ENCODE assay signal across 11 cellular contexts in genomic region chr20:21514553-21515251, GRCh38. TPM values are rescaled to one million over a fixed set of nuclear protein-coding genes. Genes with fewer than 3 reads are reported as not detected.
DNase-seq lines count a peak whose midpoint lies in the region; ATAC-seq, FAIRE-seq and TF ChIP-seq lines count a peak whose summit lies in the region.
"Had no signal": no experiment of that assay in that cellular context is flagged by ENCODE, and none has a peak within 500 bp of the region (broad histone marks: within the 10 kb centered on the region; RNA-seq: fewer than 3 reads in every experiment).

No MANE protein-coding gene starts in this region.

- peaks cover 24% of the 10 kb centered on the region for H3K27me3 Mint-ChIP-seq in Caco-2 (ENCODE audit: insufficient read depth, unreplicated experiment)
- peaks cover 81% of the 10 kb centered on the region for H3K27me3 Mint-ChIP-seq in activated CD4-positive, alpha-beta T cell treated with anti-CD3 and anti-CD28 coated beads, Interleukin-2, amount 10 ng/mL, durations not matched to agents 7 days and 5 days

- H3K4me3 ChIP-seq in Caco-2 (ENCODE audit: low read depth, low read length) (peak overlapping the region; percentile 22), pancreas (peak overlapping the region in 1 of 4 donors; percentile 22)

- H3K4me1 ChIP-seq in Caco-2 (no peaks in the 10 kb centered on the region), pancreas (no peaks in the 10 kb centered on the region)

- TF ChIP-seq CTCF in Caco-2 (IDR thresholded peaks at IDR 0.05; ENCODE audit: insufficient read depth in 1 of 2, low read depth in 1 of 2, low read length in 1 of 2, severe bottlenecking in 1 of 2, unreplicated experiment in 1 of 2) (no peak), pancreas (IDR thresholded peaks at IDR 0.05) (no peak)

- BruUV-seq in Caco-2 (replicated peaks; lab: Mats Ljungman, UMichigan): no TSS peak

- H3K36me3 Mint-ChIP-seq in Caco-2 (ENCODE audit: insufficient read depth, unreplicated experiment): no peaks in the 10 kb centered on the region
- H3K36me3 Mint-ChIP-seq in activated CD4-positive, alpha-beta T cell treated with anti-CD3 and anti-CD28 coated beads, Interleukin-2, amount 10 ng/mL, durations not matched to agents 7 days and 5 days (ENCODE audit: low read depth): peaks cover 2% of the 10 kb centered on the region

- ATAC-seq in pancreas (peak in 3 of 4 donors; percentile 14 to 38 (median 30)), GM21515 (IDR thresholded peaks at IDR 0.05; ENCODE audit: unreplicated experiment) (no peak)

- H3K36me3 ChIP-seq in Caco-2 (ENCODE audit: control insufficient read depth, insufficient read depth, low read length) (no peaks in the 10 kb centered on the region), pancreas (no peaks in the 10 kb centered on the region)
- H3K36me3 ChIP-seq: neutrophil had no signal

- H3K9me3 ChIP-seq in Caco-2: no peaks in the 10 kb centered on the region; the same call in 1 of the 2 replicates
- H3K9me3 ChIP-seq in pancreas: no peaks in the 10 kb centered on the region
- H3K9me3 ChIP-seq: neutrophil had no signal

- H3K4me3 Mint-ChIP-seq in Caco-2 (ENCODE audit: unreplicated experiment): peak overlapping the region; percentile 58
- no peak overlapping the region for H3K4me3 Mint-ChIP-seq in activated CD4-positive, alpha-beta T cell treated with anti-CD3 and anti-CD28 coated beads, Interleukin-2, amount 10 ng/mL, durations not matched to agents 7 days and 5 days

- H3K27me3 ChIP-seq in Caco-2 (replicated peaks; ENCODE audit: control insufficient read depth, insufficient read depth, low read length) (no peaks in the 10 kb centered on the region; the same call in 1 of the 2 replicates), pancreas (peaks cover 0 to 40% (median 6%) of the 10 kb centered on the region in 4 donors)

- no peaks in the 10 kb centered on the region for H3K9me3 Mint-ChIP-seq in Caco-2 (ENCODE audit: unreplicated experiment)
- no peaks in the 10 kb centered on the region for H3K9me3 Mint-ChIP-seq in activated CD4-positive, alpha-beta T cell treated with anti-CD3 and anti-CD28 coated beads, Interleukin-2, amount 10 ng/mL, durations not matched to agents 7 days and 5 days
- H3K9me3 Mint-ChIP-seq: T-helper 2 cell treated with Interferon-gamma antibody and Interleukin-4, amounts not matched to agents 5 μg/mL and 100 μg/mL, for 36 hours had no signal

- peak in 1 of 2 experiments; percentile 10 for DNase-seq in Caco-2
- peak; percentile 42 for DNase-seq in HEK293T (ENCODE audit: extremely low spot score)
- peak; percentile 71 for DNase-seq in ecto neural progenitor cell (ENCODE audit: low spot score)
- DNase-seq in pancreas: peak in 1 of 6 donors; percentile 46
- DNase-seq in occipital lobe (lab: John Stamatoyannopoulos, UW): no peak
- no peak for DNase-seq in activated CD4-positive, alpha-beta T cell treated with anti-CD3 and anti-CD28 coated beads, Interleukin-2, amount 10 ng/mL, durations not matched to agents 7 days and 5 days
- DNase-seq: activated naive CD4-positive, alpha-beta T cell treated with anti-CD3 and anti-CD28 coated beads, Interleukin-2, amount 50 U/mL, for 16 hours; NCI-H187 treated with DMSO at 0.1 percent for 48 hours had no signal

- CTCF ChIA-PET in Caco-2 (lab: Charles Lee) (interaction anchor here (0.6 to 0.8 kb wide), 3 partner anchors 9 to 761 kb away, joined by 3 to 6 read pairs (median 3); no protein-coding TSS in a partner anchor), HEK293T (lab: Yijun Ruan, JAX) (interaction anchor here (1.0 kb wide), 1 partner anchor 15 kb away, joined by 5 read pairs; no protein-coding TSS in a partner anchor)
- CTCF ChIA-PET in activated CD4-positive, alpha-beta T cell treated with anti-CD3 and anti-CD28 coated beads, Interleukin-2, amount 10 ng/mL, durations not matched to agents 7 days and 5 days (lab: Charles Lee): no interaction called here

- H3K4me1 Mint-ChIP-seq in Caco-2 (ENCODE audit: low read depth, unreplicated experiment): no peaks in the 10 kb centered on the region
- H3K4me1 Mint-ChIP-seq in activated CD4-positive, alpha-beta T cell treated with anti-CD3 and anti-CD28 coated beads, Interleukin-2, amount 10 ng/mL, durations not matched to agents 7 days and 5 days: peaks cover 21% of the 10 kb centered on the region

- POLR2A ChIA-PET in Caco-2 (lab: Charles Lee): no interaction called here
- POLR2A ChIA-PET in HEK293T (lab: Yijun Ruan, JAX): interaction anchor here (0.9 to 1.5 kb wide), 5 partner anchors 8 to 390 kb away, joined by 3 to 4 read pairs (median 4); no protein-coding TSS in a partner anchor
- POLR2A ChIA-PET in activated CD4-positive, alpha-beta T cell treated with anti-CD3 and anti-CD28 coated beads, Interleukin-2, amount 10 ng/mL, durations not matched to agents 7 days and 5 days (lab: Charles Lee): no interaction called here

- 3% methylated on average over 33 to 39 of the region's 39 CpGs for WGBS in pancreas, 2 donors

- intact Hi-C loops in Caco-2 (cut with micrococcal nuclease; ENCODE audit: unreplicated experiment): no loop called here
- intact Hi-C loops in pancreas (cut with DNase I): no loop called here

- no peak overlapping the region for H3K27ac Mint-ChIP-seq in Caco-2 (ENCODE audit: unreplicated experiment)
- H3K27ac Mint-ChIP-seq in activated CD4-positive, alpha-beta T cell treated with anti-CD3 and anti-CD28 coated beads, Interleukin-2, amount 10 ng/mL, durations not matched to agents 7 days and 5 days: no peak overlapping the region
- H3K27ac Mint-ChIP-seq: T-helper 2 cell treated with Interferon-gamma antibody and Interleukin-4, amounts not matched to agents 5 μg/mL and 100 μg/mL, for 36 hours had no signal

- no peak overlapping the region for H3K27ac ChIP-seq in pancreas
- H3K27ac ChIP-seq: neutrophil had no signal

- no peak for FAIRE-seq in pancreas (lab: Jason Lieb, UNC)

TF ChIP-seq in HEK293T, 16 proteins besides CTCF, POLR2A, EP300 and RAD21:
- no peak for TF ChIP-seq FOXK2 (IDR thresholded peaks at IDR 0.05)
- TF ChIP-seq BHLHE40 (IDR thresholded peaks at IDR 0.05; ENCODE audit: borderline replicate concordance): no peak
- no peak for TF ChIP-seq HDGF (IDR thresholded peaks at IDR 0.05; ENCODE audit: borderline replicate concordance)
- TF ChIP-seq CTBP1 (IDR thresholded peaks at IDR 0.05; ENCODE audit: borderline replicate concordance): no peak
- no peak for TF ChIP-seq ARNT (IDR thresholded peaks at IDR 0.05)
- TF ChIP-seq TARDBP (IDR thresholded peaks at IDR 0.05): no peak
- no peak for TF ChIP-seq SP1 (IDR thresholded peaks at IDR 0.05)
- no peak for TF ChIP-seq ELF4 (IDR thresholded peaks at IDR 0.05)
- TF ChIP-seq NFRKB (IDR thresholded peaks at IDR 0.05): no peak
- no peak for TF ChIP-seq SUZ12 (IDR thresholded peaks at IDR 0.05)
- TF ChIP-seq PKNOX1 (IDR thresholded peaks at IDR 0.05): no peak
- TF ChIP-seq ZNF384 (IDR thresholded peaks at IDR 0.05): no peak
- TF ChIP-seq L3MBTL2 (conservative IDR thresholded peaks at IDR 0.05): no peak
TF ChIP-seq in HEK293T: peak in this region for 0.

RNA-seq across cellular contexts. Expression of gene NKX2-2, which starts 0.8 kb away (rescaled TPM):
- total RNA-seq in Caco-2 (2022) (not detected in 2 replicates), pancreas (1 to 10 TPM; 2.0 to 5.7 (median 3.0) TPM), occipital lobe (0.31 TPM)
- polyA plus RNA-seq in pancreas: 10 to 100 TPM; 11.5 to 28.7 TPM
- total RNA-seq in activated CD4-positive, alpha-beta T cell treated with anti-CD3 and anti-CD28 coated beads, Interleukin-2, amount 10 ng/mL, durations not matched to agents 7 days and 5 days: not detected

Comparison
In these comparisons a context has a peak if more than half of its experiments do, and no peak if none do; other contexts are left out.
1. DNase-seq: peak in HEK293T (single experiment) and ecto neural progenitor cell (single experiment); none in occipital lobe (single experiment) and activated CD4-positive, alpha-beta T cell treated with anti-CD3 and anti-CD28 coated beads, Interleukin-2, amount 10 ng/mL, durations not matched to agents 7 days and 5 days (single experiment).